In genomic region chr15:64687167-64688085, GRCh38 we compare ENCODE assay signal across 11 cellular contexts.
DNase-seq lines count a peak whose midpoint lies in the region; ATAC-seq and TF ChIP-seq lines count a peak whose summit lies in the region.
"Had no signal": no experiment of that assay in that cellular context is flagged by ENCODE, and none has a peak within 500 bp of the region (broad histone marks: within the 10 kb centered on the region; RNA-seq: fewer than 3 reads in every experiment).

No MANE protein-coding gene starts in this region.

- no peak for TF ChIP-seq CTCF in heart left ventricle (IDR thresholded peaks at IDR 0.05)
- TF ChIP-seq CTCF in nephron progenitor cell (IDR thresholded peaks at IDR 0.05), result no peak
- no peak for TF ChIP-seq CTCF in vagina (IDR thresholded peaks at IDR 0.05)

- H3K4me1 ChIP-seq in heart left ventricle, result peaks cover 4 to 68% (median 47%) of the 10 kb centered on the region in 12 donors
- H3K4me1 ChIP-seq in vagina, result peaks cover 31% of the 10 kb centered on the region

- no peaks in the 10 kb centered on the region for H3K9me3 Mint-ChIP-seq in nephron progenitor cell

- H3K4me1 Mint-ChIP-seq in nephron progenitor cell, result peaks cover 57% of the 10 kb centered on the region

- no peak overlapping the region for H3K4me3 ChIP-seq in heart left ventricle
- H3K4me3 ChIP-seq in vagina, result no peak overlapping the region
- H3K4me3 ChIP-seq: BLaER1 had no signal

- H3K27ac ChIP-seq in heart left ventricle, result peak overlapping the region in 10 of 12 donors; percentile 31 to 67 (median 54)
- peak overlapping the region; percentile 61 for H3K27ac ChIP-seq in cingulate gyrus (ENCODE audit: low read depth, low read length)
- H3K27ac ChIP-seq in vagina, result peak overlapping the region; percentile 15
- H3K27ac ChIP-seq: BLaER1 had no signal

- WGBS in heart left ventricle, 4 donors, result 54 to 66% (median 62%) methylated on average over 6 of the region's 6 CpGs

- H3K9me3 ChIP-seq in heart left ventricle, result no peaks in the 10 kb centered on the region
- no peaks in the 10 kb centered on the region for H3K9me3 ChIP-seq in vagina
- H3K9me3 ChIP-seq: BLaER1 had no signal

- H3K27me3 Mint-ChIP-seq in nephron progenitor cell (ENCODE audit: low read depth, poor library complexity), result no peaks in the 10 kb centered on the region

- H3K36me3 ChIP-seq in heart left ventricle (peaks cover 3 to 92% (median 82%) of the 10 kb centered on the region in 9 donors), vagina (peaks cover 0 to 52% of the 10 kb centered on the region in 2 donors)

- peak in 3 of 4 donors; percentile 3 to 9 (median 8) for ATAC-seq in heart left ventricle
- ATAC-seq in HG03159 (IDR thresholded peaks at IDR 0.05; ENCODE audit: unreplicated experiment), result no peak
- ATAC-seq: activated CD8-positive, alpha-beta T cell treated with anti-CD3 and anti-CD28 coated beads, Interleukin-2, amount 10 ng/mL, durations not matched to agents 7 days and 5 days had no signal

- no peak for TF ChIP-seq POLR2A in heart left ventricle (IDR thresholded peaks at IDR 0.05)
- no peak for TF ChIP-seq POLR2A in vagina (IDR thresholded peaks at IDR 0.05)

- H3K27me3 ChIP-seq in heart left ventricle (no peaks in the 10 kb centered on the region), vagina (no peaks in the 10 kb centered on the region)
- H3K27me3 ChIP-seq: BLaER1 had no signal

- peak overlapping the region; percentile 99 for H3K27ac Mint-ChIP-seq in nephron progenitor cell
- H3K27ac Mint-ChIP-seq: activated CD8-positive, alpha-beta T cell treated with anti-CD3 and anti-CD28 coated beads, Interleukin-2, amount 10 ng/mL, durations not matched to agents 7 days and 5 days had no signal

- DNase-seq in heart left ventricle (no peak), cardiac septum (ENCODE audit: low spot score) (no peak), nephron progenitor cell (no peak), vagina (ENCODE audit: extremely low spot score in 2 of 2) (no peak), dedifferentiated amniotic fluid mesenchymal stem cell (ENCODE audit: extremely low spot score) (no peak)
- DNase-seq in stimulated activated CD4-positive, alpha-beta T cell treated with anti-CD3 and anti-CD28 coated beads, Interleukin-12 subunit alpha, Interleukin-12 subunit beta, amount 100 ng/mL, for 4 hours, result no peak
- DNase-seq: activated CD8-positive, alpha-beta T cell treated with anti-CD3 and anti-CD28 coated beads, Interleukin-2, amount 10 ng/mL, durations not matched to agents 7 days and 5 days; NCI-H526 had no signal

- intact Hi-C loops in heart left ventricle (cut with DNase I) (loop anchor here in 9 of 10 donors (1.0 to 10.0 kb wide), 8 partner anchors 39 to 473 kb away; no protein-coding TSS in a partner anchor), cardiac septum (cut with DNase I) (loop anchor here (5.0 to 10.0 kb wide), 2 partner anchors 125 to 483 kb away; no protein-coding TSS in a partner anchor), vagina (cut with DNase I) (loop anchor here (2.0 kb wide), 2 partner anchors 43 to 219 kb away; no protein-coding TSS in a partner anchor)

- H3K36me3 Mint-ChIP-seq in nephron progenitor cell (ENCODE audit: low read depth), result peaks cover 43% of the 10 kb centered on the region

- H3K4me3 Mint-ChIP-seq in nephron progenitor cell, result peak overlapping the region; percentile 47
- H3K4me3 Mint-ChIP-seq: activated CD8-positive, alpha-beta T cell treated with anti-CD3 and anti-CD28 coated beads, Interleukin-2, amount 10 ng/mL, durations not matched to agents 7 days and 5 days had no signal
